In genomic region chr1:27594542-27595510, GRCh38 we compare ENCODE assay signal across 9 cellular contexts. TPM values are rescaled to one million over a fixed set of nuclear protein-coding genes. Genes with fewer than 3 reads are reported as not detected.
A peak's percentile ranks its signal among the peaks of the same experiment; 100 is the strongest.
DNase-seq lines count a peak whose midpoint lies in the region; ATAC-seq, FAIRE-seq and TF ChIP-seq lines count a peak whose summit lies in the region.
"Had no signal": no experiment of that assay in that cellular context is flagged by ENCODE, and none has a peak within 500 bp of the region (broad histone marks: within the 10 kb centered on the region; RNA-seq: fewer than 3 reads in every experiment).

No MANE protein-coding gene starts in this region.

- H3K27ac ChIP-seq in esophagus muscularis mucosa (replicated peaks in 1 of 4), result peak overlapping the region; percentile 63 to 97 (median 86)
- H3K27ac ChIP-seq in rectal smooth muscle tissue (ENCODE audit: low read depth, low read length), result peak overlapping the region; percentile 21
- H3K27ac ChIP-seq: SJSA1 had no signal

- no peaks in the 10 kb centered on the region for H3K9me3 Mint-ChIP-seq in osteocyte (ENCODE audit: unreplicated experiment)

- H3K9me3 ChIP-seq in esophagus muscularis mucosa, result no peaks in the 10 kb centered on the region
- H3K9me3 ChIP-seq: SJSA1 had no signal

- no peak overlapping the region for H3K9ac ChIP-seq in rectal smooth muscle tissue (ENCODE audit: low read length)

- peaks cover 100% of the 10 kb centered on the region in 4 donors for H3K4me1 ChIP-seq in esophagus muscularis mucosa
- peaks cover 94% of the 10 kb centered on the region for H3K4me1 ChIP-seq in rectal smooth muscle tissue (ENCODE audit: control insufficient read depth, insufficient read depth, low read length)

- intact Hi-C loops in esophagus muscularis mucosa (cut with DNase I), result no loop called here

- H3K36me3 Mint-ChIP-seq in osteocyte (ENCODE audit: unreplicated experiment), result no peaks in the 10 kb centered on the region

- no peak for TF ChIP-seq POLR2A in GM12891 (IDR thresholded peaks at IDR 0.05; ENCODE audit: low read depth, low read length)
- TF ChIP-seq POLR2A in esophagus muscularis mucosa (IDR thresholded peaks at IDR 0.05; ENCODE audit: low read depth), result no peak

- H3K4me3 Mint-ChIP-seq in osteocyte (ENCODE audit: unreplicated experiment), result no peak overlapping the region

- H3K27ac Mint-ChIP-seq in osteocyte (ENCODE audit: unreplicated experiment), result no peak overlapping the region

- H3K36me3 ChIP-seq in esophagus muscularis mucosa (no peaks in the 10 kb centered on the region), rectal smooth muscle tissue (ENCODE audit: control insufficient read depth, insufficient read depth, low read length) (no peaks in the 10 kb centered on the region)

- peaks cover 5% of the 10 kb centered on the region for H3K4me1 Mint-ChIP-seq in osteocyte (ENCODE audit: unreplicated experiment)

- 35% methylated on average over 17 of the region's 17 CpGs for WGBS in esophagus muscularis mucosa

- ATAC-seq in HG03354 (IDR thresholded peaks at IDR 0.05; ENCODE audit: poor library complexity, severe bottlenecking, unreplicated experiment), result no peak

- peak; percentile 87 for FAIRE-seq in GM12891 (lab: Jason Lieb, UNC)

- no peaks in the 10 kb centered on the region for H3K27me3 ChIP-seq in esophagus muscularis mucosa
- H3K27me3 ChIP-seq in rectal smooth muscle tissue (ENCODE audit: control insufficient read depth, insufficient read depth, low read length), result no peaks in the 10 kb centered on the region
- H3K27me3 ChIP-seq: SJSA1 had no signal

- TF ChIP-seq EP300 in esophagus muscularis mucosa (IDR thresholded peaks at IDR 0.05), result no peak

- H3K4me3 ChIP-seq in esophagus muscularis mucosa (peak overlapping the region in 2 of 4 donors; percentile 1 to 11), rectal smooth muscle tissue (ENCODE audit: low read length) (peak overlapping the region; percentile 20)
- H3K4me3 ChIP-seq: SJSA1 had no signal

- no peaks in the 10 kb centered on the region for H3K27me3 Mint-ChIP-seq in osteocyte (ENCODE audit: unreplicated experiment)

- TF ChIP-seq CTCF in esophagus muscularis mucosa (IDR thresholded peaks at IDR 0.05), result no peak
- no peak for TF ChIP-seq CTCF in osteocyte (IDR thresholded peaks at IDR 0.05)

- DNase-seq in GM12891 (ENCODE audit: insufficient read length, low spot score) (no peak), RPMI7951 (ENCODE audit: low read depth) (peak; percentile 76), esophagus muscularis mucosa (ENCODE audit: extremely low spot score) (no peak), SHP77 treated with DMSO at 0.1 percent for 48 hours (lab: John Stamatoyannopoulos, UW) (no peak), osteocyte (ENCODE audit: extremely low spot score, unreplicated experiment) (no peak)
- no peak for DNase-seq in activated CD4-positive, alpha-beta T cell treated with anti-CD3 and anti-CD28 coated beads for 1 hour

TF ChIP-seq in GM12891, 5 proteins besides CTCF, POLR2A, EP300 and RAD21:
- TF ChIP-seq SPI1 (IDR thresholded peaks at IDR 0.05; ENCODE audit: low read depth, low read length), result peak; percentile 59; the same call in 1 of the 2 replicates
- no peak for TF ChIP-seq PAX5 (IDR thresholded peaks at IDR 0.05; ENCODE audit: insufficient read depth, low read length, severe bottlenecking)

RNA-seq across cellular contexts. Expression of gene AHDC1, which starts 9.1 kb away (rescaled TPM):
- polyA plus RNA-seq in GM12891 (2012; ENCODE audit: low read depth, missing spikeins), result 6.8 TPM
- total RNA-seq in RPMI7951 (2014; rRNA removed; shearing (Covaris generic)), result 5.8 and 7.1 TPM in 2 replicates
- total RNA-seq in esophagus muscularis mucosa (10 to 100 TPM; 14.7 to 54.3 (median 35.4) TPM), osteocyte (118 and 124 TPM in 2 replicates)

RNA-seq across cellular contexts. Expression of gene FGR, which starts 40.2 kb away (rescaled TPM):
- polyA plus RNA-seq in GM12891 (2012; ENCODE audit: low read depth, missing spikeins), result 57.1 TPM
- not detected in 2 replicates for total RNA-seq in RPMI7951 (2014; rRNA removed; shearing (Covaris generic))
- total RNA-seq in esophagus muscularis mucosa (10 to 100 TPM; 12.0 to 32.1 (median 12.6) TPM), osteocyte (not detected in 2 replicates)
- total RNA-seq: SJSA1 had no signal

Comparison
In these comparisons a context has a peak if more than half of its experiments do, and no peak if none do; other contexts are left out.
1. RNA of gene FGR, which starts 40.2 kb away (total RNA-seq): 12.0 to 32.1 TPM in esophagus muscularis mucosa; not detected in RPMI7951 and not detected in osteocyte; every median in the first group is over 10 times any median in the second.